ENCODE assay signal across 1 cellular context in the genomic region with DNA sequence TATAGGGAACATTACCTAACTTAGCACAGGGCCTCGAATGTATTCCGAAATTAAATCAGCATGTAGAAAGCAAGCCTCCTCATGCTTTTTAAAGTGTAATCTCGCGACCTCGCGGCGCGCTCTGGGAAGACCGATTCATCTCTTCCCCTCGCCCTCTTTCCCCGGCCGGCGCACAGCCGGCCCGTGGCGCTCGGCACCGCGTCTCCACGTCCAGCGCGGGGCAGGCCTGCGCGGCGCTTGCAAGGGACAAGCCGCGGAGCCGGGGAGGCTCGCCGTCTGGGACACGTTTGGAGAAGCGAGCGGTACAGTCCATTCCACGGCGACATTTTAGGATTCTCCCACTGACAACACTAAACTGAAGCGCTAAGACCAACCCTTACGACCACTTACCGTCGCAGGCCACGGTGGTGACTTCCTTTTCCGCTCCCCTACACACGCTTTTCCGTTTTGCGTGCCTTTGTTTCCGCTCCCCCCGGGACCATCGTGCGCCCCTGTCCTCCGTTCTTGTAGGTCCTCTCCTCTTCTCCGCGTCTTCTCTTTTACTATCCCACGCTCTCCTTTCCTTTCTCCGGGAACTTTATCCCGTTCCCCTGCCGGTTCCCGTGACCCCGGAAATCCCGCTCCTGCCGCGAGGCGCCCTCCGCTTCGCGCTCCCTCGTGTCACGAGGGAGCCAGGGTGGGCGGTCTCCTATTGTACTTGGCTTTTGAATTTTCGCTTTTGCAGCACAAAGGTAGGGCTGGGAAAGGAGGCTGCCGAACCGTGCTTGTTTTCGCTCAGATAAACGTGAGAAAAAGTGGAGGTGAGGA.
TF ChIP-seq lines count a peak whose summit lies in the region.

A gene with protein sequence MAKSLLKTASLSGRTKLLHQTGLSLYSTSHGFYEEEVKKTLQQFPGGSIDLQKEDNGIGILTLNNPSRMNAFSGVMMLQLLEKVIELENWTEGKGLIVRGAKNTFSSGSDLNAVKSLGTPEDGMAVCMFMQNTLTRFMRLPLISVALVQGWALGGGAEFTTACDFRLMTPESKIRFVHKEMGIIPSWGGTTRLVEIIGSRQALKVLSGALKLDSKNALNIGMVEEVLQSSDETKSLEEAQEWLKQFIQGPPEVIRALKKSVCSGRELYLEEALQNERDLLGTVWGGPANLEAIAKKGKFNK (minus strand): TSS at position 664 of the 807 bp plus-strand sequence. CDS start 12,581 bp downstream, outside the sequence.

TF ChIP-seq in K562, 482 proteins besides CTCF, POLR2A, EP300 and RAD21 (continued from another document and continues in another):
- TF ChIP-seq, protein P1, sequence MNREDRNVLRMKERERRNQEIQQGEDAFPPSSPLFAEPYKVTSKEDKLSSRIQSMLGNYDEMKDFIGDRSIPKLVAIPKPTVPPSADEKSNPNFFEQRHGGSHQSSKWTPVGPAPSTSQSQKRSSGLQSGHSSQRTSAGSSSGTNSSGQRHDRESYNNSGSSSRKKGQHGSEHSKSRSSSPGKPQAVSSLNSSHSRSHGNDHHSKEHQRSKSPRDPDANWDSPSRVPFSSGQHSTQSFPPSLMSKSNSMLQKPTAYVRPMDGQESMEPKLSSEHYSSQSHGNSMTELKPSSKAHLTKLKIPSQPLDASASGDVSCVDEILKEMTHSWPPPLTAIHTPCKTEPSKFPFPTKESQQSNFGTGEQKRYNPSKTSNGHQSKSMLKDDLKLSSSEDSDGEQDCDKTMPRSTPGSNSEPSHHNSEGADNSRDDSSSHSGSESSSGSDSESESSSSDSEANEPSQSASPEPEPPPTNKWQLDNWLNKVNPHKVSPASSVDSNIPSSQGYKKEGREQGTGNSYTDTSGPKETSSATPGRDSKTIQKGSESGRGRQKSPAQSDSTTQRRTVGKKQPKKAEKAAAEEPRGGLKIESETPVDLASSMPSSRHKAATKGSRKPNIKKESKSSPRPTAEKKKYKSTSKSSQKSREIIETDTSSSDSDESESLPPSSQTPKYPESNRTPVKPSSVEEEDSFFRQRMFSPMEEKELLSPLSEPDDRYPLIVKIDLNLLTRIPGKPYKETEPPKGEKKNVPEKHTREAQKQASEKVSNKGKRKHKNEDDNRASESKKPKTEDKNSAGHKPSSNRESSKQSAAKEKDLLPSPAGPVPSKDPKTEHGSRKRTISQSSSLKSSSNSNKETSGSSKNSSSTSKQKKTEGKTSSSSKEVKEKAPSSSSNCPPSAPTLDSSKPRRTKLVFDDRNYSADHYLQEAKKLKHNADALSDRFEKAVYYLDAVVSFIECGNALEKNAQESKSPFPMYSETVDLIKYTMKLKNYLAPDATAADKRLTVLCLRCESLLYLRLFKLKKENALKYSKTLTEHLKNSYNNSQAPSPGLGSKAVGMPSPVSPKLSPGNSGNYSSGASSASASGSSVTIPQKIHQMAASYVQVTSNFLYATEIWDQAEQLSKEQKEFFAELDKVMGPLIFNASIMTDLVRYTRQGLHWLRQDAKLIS (CRISPR knock-in tag; IDR thresholded peaks at IDR 0.05), result no peak
- TF ChIP-seq, protein P2, sequence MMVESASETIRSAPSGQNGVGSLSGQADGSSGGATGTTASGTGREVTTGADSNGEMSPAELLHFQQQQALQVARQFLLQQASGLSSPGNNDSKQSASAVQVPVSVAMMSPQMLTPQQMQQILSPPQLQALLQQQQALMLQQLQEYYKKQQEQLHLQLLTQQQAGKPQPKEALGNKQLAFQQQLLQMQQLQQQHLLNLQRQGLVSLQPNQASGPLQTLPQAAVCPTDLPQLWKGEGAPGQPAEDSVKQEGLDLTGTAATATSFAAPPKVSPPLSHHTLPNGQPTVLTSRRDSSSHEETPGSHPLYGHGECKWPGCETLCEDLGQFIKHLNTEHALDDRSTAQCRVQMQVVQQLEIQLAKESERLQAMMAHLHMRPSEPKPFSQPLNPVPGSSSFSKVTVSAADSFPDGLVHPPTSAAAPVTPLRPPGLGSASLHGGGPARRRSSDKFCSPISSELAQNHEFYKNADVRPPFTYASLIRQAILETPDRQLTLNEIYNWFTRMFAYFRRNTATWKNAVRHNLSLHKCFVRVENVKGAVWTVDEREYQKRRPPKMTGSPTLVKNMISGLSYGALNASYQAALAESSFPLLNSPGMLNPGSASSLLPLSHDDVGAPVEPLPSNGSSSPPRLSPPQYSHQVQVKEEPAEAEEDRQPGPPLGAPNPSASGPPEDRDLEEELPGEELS (CRISPR knock-in tag; IDR thresholded peaks at IDR 0.05; ENCODE audit: borderline replicate concordance), result no peak
- no peak for TF ChIP-seq ZNF253 (CRISPR knock-in tag; conservative IDR thresholded peaks at IDR 0.05)
- no peak for TF ChIP-seq RHOXF2B (CRISPR knock-in tag; conservative IDR thresholded peaks at IDR 0.05)
- TF ChIP-seq HNRNPK (IDR thresholded peaks at IDR 0.05; ENCODE audit: low read depth, low read length, poor library complexity, severe bottlenecking), result no peak
- TF ChIP-seq CBX5 (IDR thresholded peaks at IDR 0.05; ENCODE audit: borderline replicate concordance, low read depth), result no peak
- TF ChIP-seq ZNF57 (CRISPR knock-in tag; IDR thresholded peaks at IDR 0.05), result no peak
- no peak for TF ChIP-seq ZNF184 (CRISPR knock-in tag; IDR thresholded peaks at IDR 0.05)
- peak; percentile 75 for TF ChIP-seq TAF9B (IDR thresholded peaks at IDR 0.05; ENCODE audit: partially characterized antibody)
- TF ChIP-seq TOE1 (IDR thresholded peaks at IDR 0.05; ENCODE audit: borderline replicate concordance), result peak; percentile 81
- 0 out of 2 replicates have a peak, but pooled peaks have one; percentile 46 for TF ChIP-seq TOE1 (CRISPR knock-in tag; IDR thresholded peaks at IDR 0.05; ENCODE audit: borderline replicate concordance, low read depth)
- TF ChIP-seq, protein P3, sequence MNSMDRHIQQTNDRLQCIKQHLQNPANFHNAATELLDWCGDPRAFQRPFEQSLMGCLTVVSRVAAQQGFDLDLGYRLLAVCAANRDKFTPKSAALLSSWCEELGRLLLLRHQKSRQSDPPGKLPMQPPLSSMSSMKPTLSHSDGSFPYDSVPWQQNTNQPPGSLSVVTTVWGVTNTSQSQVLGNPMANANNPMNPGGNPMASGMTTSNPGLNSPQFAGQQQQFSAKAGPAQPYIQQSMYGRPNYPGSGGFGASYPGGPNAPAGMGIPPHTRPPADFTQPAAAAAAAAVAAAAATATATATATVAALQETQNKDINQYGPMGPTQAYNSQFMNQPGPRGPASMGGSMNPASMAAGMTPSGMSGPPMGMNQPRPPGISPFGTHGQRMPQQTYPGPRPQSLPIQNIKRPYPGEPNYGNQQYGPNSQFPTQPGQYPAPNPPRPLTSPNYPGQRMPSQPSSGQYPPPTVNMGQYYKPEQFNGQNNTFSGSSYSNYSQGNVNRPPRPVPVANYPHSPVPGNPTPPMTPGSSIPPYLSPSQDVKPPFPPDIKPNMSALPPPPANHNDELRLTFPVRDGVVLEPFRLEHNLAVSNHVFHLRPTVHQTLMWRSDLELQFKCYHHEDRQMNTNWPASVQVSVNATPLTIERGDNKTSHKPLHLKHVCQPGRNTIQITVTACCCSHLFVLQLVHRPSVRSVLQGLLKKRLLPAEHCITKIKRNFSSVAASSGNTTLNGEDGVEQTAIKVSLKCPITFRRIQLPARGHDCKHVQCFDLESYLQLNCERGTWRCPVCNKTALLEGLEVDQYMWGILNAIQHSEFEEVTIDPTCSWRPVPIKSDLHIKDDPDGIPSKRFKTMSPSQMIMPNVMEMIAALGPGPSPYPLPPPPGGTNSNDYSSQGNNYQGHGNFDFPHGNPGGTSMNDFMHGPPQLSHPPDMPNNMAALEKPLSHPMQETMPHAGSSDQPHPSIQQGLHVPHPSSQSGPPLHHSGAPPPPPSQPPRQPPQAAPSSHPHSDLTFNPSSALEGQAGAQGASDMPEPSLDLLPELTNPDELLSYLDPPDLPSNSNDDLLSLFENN (IDR thresholded peaks at IDR 0.05; ENCODE audit: low read depth in 2 of 2, low read length in 2 of 2), result no peak
- no peak for TF ChIP-seq TFAM (CRISPR knock-in tag; conservative IDR thresholded peaks at IDR 0.05)
- TF ChIP-seq, protein P4, sequence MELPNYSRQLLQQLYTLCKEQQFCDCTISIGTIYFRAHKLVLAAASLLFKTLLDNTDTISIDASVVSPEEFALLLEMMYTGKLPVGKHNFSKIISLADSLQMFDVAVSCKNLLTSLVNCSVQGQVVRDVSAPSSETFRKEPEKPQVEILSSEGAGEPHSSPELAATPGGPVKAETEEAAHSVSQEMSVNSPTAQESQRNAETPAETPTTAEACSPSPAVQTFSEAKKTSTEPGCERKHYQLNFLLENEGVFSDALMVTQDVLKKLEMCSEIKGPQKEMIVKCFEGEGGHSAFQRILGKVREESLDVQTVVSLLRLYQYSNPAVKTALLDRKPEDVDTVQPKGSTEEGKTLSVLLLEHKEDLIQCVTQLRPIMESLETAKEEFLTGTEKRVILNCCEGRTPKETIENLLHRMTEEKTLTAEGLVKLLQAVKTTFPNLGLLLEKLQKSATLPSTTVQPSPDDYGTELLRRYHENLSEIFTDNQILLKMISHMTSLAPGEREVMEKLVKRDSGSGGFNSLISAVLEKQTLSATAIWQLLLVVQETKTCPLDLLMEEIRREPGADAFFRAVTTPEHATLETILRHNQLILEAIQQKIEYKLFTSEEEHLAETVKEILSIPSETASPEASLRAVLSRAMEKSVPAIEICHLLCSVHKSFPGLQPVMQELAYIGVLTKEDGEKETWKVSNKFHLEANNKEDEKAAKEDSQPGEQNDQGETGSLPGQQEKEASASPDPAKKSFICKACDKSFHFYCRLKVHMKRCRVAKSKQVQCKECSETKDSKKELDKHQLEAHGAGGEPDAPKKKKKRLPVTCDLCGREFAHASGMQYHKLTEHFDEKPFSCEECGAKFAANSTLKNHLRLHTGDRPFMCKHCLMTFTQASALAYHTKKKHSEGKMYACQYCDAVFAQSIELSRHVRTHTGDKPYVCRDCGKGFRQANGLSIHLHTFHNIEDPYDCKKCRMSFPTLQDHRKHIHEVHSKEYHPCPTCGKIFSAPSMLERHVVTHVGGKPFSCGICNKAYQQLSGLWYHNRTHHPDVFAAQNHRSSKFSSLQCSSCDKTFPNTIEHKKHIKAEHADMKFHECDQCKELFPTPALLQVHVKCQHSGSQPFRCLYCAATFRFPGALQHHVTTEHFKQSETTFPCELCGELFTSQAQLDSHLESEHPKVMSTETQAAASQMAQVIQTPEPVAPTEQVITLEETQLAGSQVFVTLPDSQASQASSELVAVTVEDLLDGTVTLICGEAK (IDR thresholded peaks at IDR 0.05), result peak; percentile 96
- TF ChIP-seq, protein P4 (CRISPR knock-in tag; IDR thresholded peaks at IDR 0.05), result no peak
- TF ChIP-seq, protein P5, sequence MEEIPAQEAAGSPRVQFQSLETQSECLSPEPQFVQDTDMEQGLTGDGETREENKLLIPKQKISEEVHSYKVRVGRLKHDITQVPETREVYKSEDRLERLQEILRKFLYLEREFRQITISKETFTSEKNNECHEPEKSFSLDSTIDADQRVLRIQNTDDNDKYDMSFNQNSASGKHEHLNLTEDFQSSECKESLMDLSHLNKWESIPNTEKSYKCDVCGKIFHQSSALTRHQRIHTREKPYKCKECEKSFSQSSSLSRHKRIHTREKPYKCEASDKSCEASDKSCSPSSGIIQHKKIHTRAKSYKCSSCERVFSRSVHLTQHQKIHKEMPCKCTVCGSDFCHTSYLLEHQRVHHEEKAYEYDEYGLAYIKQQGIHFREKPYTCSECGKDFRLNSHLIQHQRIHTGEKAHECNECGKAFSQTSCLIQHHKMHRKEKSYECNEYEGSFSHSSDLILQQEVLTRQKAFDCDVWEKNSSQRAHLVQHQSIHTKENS (CRISPR knock-in tag; IDR thresholded peaks at IDR 0.05), result no peak
- TF ChIP-seq TCF3 (CRISPR knock-in tag; IDR thresholded peaks at IDR 0.05), result no peak; the same call in 1 of the 2 replicates
- TF ChIP-seq ZNF282 (CRISPR knock-in tag; IDR thresholded peaks at IDR 0.05), result no peak
- no peak for TF ChIP-seq ZNF699 (CRISPR knock-in tag; IDR thresholded peaks at IDR 0.05; ENCODE audit: insufficient replicate concordance)
- no peak for TF ChIP-seq ZNF431 (CRISPR knock-in tag; IDR thresholded peaks at IDR 0.05)
- peak; percentile 39; the same call in 1 of the 2 replicates for TF ChIP-seq E2F3 (CRISPR knock-in tag; IDR thresholded peaks at IDR 0.05)
- TF ChIP-seq HNRNPL (IDR thresholded peaks at IDR 0.05; ENCODE audit: low read depth, low read length), result no peak
- TF ChIP-seq NR3C1 (CRISPR knock-in tag; IDR thresholded peaks at IDR 0.05), result peak; percentile 81
- no peak for TF ChIP-seq STAG1 (CRISPR knock-in tag; IDR thresholded peaks at IDR 0.05; ENCODE audit: borderline replicate concordance)
- TF ChIP-seq, protein P6, sequence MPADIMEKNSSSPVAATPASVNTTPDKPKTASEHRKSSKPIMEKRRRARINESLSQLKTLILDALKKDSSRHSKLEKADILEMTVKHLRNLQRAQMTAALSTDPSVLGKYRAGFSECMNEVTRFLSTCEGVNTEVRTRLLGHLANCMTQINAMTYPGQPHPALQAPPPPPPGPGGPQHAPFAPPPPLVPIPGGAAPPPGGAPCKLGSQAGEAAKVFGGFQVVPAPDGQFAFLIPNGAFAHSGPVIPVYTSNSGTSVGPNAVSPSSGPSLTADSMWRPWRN (IDR thresholded peaks at IDR 0.05; ENCODE audit: low read depth), result no peak
